1 cellular context compared by ENCODE assay signal in genomic region chr7:106567204-106568001, GRCh38.
A peak's percentile ranks its signal among the peaks of the same experiment; 100 is the strongest.
TF ChIP-seq lines count a peak whose summit lies in the region.
"Not testable (repeated sequence)": the region's sequence is repeated elsewhere in the genome, so short reads cannot be mapped to it uniquely, and the experiment has no call there.

No MANE protein-coding gene starts in this region.

TF ChIP-seq in K562, 482 proteins besides CTCF, POLR2A, EP300 and RAD21 (continues in another document):
- TF ChIP-seq KLF6 (CRISPR knock-in tag; IDR thresholded peaks at IDR 0.05; ENCODE audit: borderline replicate concordance), result peak; percentile 82
- TF ChIP-seq ZNF311 (CRISPR knock-in tag; IDR thresholded peaks at IDR 0.05), result peak; percentile 87
- TF ChIP-seq ZNF197 (CRISPR knock-in tag; IDR thresholded peaks at IDR 0.05; ENCODE audit: low read depth), result peak; percentile 38; the same call in 1 of the 2 replicates
- TF ChIP-seq GTF2A2 (tag; IDR thresholded peaks at IDR 0.05), result peak; percentile 79
- TF ChIP-seq MECOM (CRISPR knock-in tag; IDR thresholded peaks at IDR 0.05), result peak; percentile 88
- peak in 1 of 2 experiments; percentile 22; a peak in 1 of 4 replicates for TF ChIP-seq TEAD1 (CRISPR knock-in tag; IDR thresholded peaks at IDR 0.05)
- peak; percentile 35; the same call in 1 of the 2 replicates for TF ChIP-seq OTX1 (CRISPR knock-in tag; IDR thresholded peaks at IDR 0.05)
- TF ChIP-seq, protein P1, sequence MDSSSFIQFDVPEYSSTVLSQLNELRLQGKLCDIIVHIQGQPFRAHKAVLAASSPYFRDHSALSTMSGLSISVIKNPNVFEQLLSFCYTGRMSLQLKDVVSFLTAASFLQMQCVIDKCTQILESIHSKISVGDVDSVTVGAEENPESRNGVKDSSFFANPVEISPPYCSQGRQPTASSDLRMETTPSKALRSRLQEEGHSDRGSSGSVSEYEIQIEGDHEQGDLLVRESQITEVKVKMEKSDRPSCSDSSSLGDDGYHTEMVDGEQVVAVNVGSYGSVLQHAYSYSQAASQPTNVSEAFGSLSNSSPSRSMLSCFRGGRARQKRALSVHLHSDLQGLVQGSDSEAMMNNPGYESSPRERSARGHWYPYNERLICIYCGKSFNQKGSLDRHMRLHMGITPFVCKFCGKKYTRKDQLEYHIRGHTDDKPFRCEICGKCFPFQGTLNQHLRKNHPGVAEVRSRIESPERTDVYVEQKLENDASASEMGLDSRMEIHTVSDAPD (CRISPR knock-in tag; IDR thresholded peaks at IDR 0.05), result peak; percentile 74
- TF ChIP-seq ZNF79 (CRISPR knock-in tag; IDR thresholded peaks at IDR 0.05; ENCODE audit: low read depth), result peak; percentile 74
- 0 out of 2 replicates have a peak, but pooled peaks have one; percentile 50 for TF ChIP-seq CC2D1A (IDR thresholded peaks at IDR 0.05)
- TF ChIP-seq, protein P2, sequence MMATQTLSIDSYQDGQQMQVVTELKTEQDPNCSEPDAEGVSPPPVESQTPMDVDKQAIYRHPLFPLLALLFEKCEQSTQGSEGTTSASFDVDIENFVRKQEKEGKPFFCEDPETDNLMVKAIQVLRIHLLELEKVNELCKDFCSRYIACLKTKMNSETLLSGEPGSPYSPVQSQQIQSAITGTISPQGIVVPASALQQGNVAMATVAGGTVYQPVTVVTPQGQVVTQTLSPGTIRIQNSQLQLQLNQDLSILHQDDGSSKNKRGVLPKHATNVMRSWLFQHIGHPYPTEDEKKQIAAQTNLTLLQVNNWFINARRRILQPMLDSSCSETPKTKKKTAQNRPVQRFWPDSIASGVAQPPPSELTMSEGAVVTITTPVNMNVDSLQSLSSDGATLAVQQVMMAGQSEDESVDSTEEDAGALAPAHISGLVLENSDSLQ (IDR thresholded peaks at IDR 0.05), result peak; percentile 4; the same call in 1 of the 2 replicates
- TF ChIP-seq HSF4 (CRISPR knock-in tag; IDR thresholded peaks at IDR 0.05; ENCODE audit: borderline replicate concordance), result peak; percentile 91
- peak in 1 of 2 experiments; percentile 17 for TF ChIP-seq AFF1 (IDR thresholded peaks at IDR 0.05; ENCODE audit: low read depth in 1 of 2, partially characterized antibody in 2 of 2)
- TF ChIP-seq DDX20 (tag; IDR thresholded peaks at IDR 0.05; ENCODE audit: low read depth), result peak; percentile 56; the same call in 1 of the 2 replicates
- TF ChIP-seq ZNF324 (CRISPR knock-in tag; IDR thresholded peaks at IDR 0.05), result 0 out of 2 replicates have a peak, but pooled peaks have one; percentile 18
- TF ChIP-seq, protein P3, sequence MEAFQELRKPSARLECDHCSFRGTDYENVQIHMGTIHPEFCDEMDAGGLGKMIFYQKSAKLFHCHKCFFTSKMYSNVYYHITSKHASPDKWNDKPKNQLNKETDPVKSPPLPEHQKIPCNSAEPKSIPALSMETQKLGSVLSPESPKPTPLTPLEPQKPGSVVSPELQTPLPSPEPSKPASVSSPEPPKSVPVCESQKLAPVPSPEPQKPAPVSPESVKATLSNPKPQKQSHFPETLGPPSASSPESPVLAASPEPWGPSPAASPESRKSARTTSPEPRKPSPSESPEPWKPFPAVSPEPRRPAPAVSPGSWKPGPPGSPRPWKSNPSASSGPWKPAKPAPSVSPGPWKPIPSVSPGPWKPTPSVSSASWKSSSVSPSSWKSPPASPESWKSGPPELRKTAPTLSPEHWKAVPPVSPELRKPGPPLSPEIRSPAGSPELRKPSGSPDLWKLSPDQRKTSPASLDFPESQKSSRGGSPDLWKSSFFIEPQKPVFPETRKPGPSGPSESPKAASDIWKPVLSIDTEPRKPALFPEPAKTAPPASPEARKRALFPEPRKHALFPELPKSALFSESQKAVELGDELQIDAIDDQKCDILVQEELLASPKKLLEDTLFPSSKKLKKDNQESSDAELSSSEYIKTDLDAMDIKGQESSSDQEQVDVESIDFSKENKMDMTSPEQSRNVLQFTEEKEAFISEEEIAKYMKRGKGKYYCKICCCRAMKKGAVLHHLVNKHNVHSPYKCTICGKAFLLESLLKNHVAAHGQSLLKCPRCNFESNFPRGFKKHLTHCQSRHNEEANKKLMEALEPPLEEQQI (IDR thresholded peaks at IDR 0.05), result peak; percentile 70
- 0 out of 4 replicates have a peak, but pooled peaks of 1 of the 2 experiments have one; percentile 40 for TF ChIP-seq HDAC1 (IDR thresholded peaks at IDR 0.05)
- TF ChIP-seq SRF (CRISPR knock-in tag; IDR thresholded peaks at IDR 0.05), result peak in 1 of 2 experiments; percentile 46; a peak in 1 of 4 replicates
- TF ChIP-seq, protein P4, sequence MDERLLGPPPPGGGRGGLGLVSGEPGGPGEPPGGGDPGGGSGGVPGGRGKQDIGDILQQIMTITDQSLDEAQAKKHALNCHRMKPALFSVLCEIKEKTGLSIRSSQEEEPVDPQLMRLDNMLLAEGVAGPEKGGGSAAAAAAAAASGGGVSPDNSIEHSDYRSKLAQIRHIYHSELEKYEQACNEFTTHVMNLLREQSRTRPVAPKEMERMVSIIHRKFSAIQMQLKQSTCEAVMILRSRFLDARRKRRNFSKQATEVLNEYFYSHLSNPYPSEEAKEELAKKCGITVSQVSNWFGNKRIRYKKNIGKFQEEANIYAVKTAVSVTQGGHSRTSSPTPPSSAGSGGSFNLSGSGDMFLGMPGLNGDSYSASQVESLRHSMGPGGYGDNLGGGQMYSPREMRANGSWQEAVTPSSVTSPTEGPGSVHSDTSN (CRISPR knock-in tag; IDR thresholded peaks at IDR 0.05; ENCODE audit: low read depth), result not testable (repeated sequence)
- TF ChIP-seq, protein P4 (tag; conservative IDR thresholded peaks at IDR 0.05; ENCODE audit: low read depth), result peak; percentile 6; the same call in 1 of the 2 replicates
- TF ChIP-seq, protein P5, sequence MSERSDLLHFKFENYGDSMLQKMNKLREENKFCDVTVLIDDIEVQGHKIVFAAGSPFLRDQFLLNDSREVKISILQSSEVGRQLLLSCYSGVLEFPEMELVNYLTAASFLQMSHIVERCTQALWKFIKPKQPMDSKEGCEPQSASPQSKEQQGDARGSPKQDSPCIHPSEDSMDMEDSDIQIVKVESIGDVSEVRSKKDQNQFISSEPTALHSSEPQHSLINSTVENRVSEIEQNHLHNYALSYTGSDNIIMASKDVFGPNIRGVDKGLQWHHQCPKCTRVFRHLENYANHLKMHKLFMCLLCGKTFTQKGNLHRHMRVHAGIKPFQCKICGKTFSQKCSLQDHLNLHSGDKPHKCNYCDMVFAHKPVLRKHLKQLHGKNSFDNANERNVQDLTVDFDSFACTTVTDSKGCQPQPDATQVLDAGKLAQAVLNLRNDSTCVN (CRISPR knock-in tag; IDR thresholded peaks at IDR 0.05), result peak; percentile 42; the same call in 1 of the 2 replicates
- 0 out of 2 replicates have a peak, but pooled peaks have one; percentile 63 for TF ChIP-seq HOXB6 (CRISPR knock-in tag; IDR thresholded peaks at IDR 0.05; ENCODE audit: borderline replicate concordance)
- peak; percentile 29; the same call in 1 of the 2 replicates for TF ChIP-seq DPF2 (IDR thresholded peaks at IDR 0.05)
- peak; percentile 61; the same call in 1 of the 2 replicates for TF ChIP-seq L3MBTL2 (IDR thresholded peaks at IDR 0.05)
- TF ChIP-seq, protein P6, sequence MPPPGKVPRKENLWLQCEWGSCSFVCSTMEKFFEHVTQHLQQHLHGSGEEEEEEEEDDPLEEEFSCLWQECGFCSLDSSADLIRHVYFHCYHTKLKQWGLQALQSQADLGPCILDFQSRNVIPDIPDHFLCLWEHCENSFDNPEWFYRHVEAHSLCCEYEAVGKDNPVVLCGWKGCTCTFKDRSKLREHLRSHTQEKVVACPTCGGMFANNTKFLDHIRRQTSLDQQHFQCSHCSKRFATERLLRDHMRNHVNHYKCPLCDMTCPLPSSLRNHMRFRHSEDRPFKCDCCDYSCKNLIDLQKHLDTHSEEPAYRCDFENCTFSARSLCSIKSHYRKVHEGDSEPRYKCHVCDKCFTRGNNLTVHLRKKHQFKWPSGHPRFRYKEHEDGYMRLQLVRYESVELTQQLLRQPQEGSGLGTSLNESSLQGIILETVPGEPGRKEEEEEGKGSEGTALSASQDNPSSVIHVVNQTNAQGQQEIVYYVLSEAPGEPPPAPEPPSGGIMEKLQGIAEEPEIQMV (tag; conservative IDR thresholded peaks at IDR 0.05; ENCODE audit: low read depth), result peak; percentile 64; the same call in 1 of the 2 replicates
- TF ChIP-seq ZNF76 (CRISPR knock-in tag; IDR thresholded peaks at IDR 0.05; ENCODE audit: borderline replicate concordance), result 0 out of 2 replicates have a peak, but pooled peaks have one; percentile 20
- peak; percentile 87 for TF ChIP-seq DMBX1 (CRISPR knock-in tag; IDR thresholded peaks at IDR 0.05; ENCODE audit: borderline replicate concordance)
- 0 out of 2 replicates have a peak, but pooled peaks have one; percentile 33 for TF ChIP-seq MTA3 (IDR thresholded peaks at IDR 0.05; ENCODE audit: borderline replicate concordance)
- TF ChIP-seq CTBP1 (IDR thresholded peaks at IDR 0.05; ENCODE audit: borderline replicate concordance), result 0 out of 2 replicates have a peak, but pooled peaks have one; percentile 22
- TF ChIP-seq MYC (IDR thresholded peaks at IDR 0.05; ENCODE audit: low read depth, low read length), result not testable (repeated sequence)
- 0 out of 2 replicates have a peak, but pooled peaks have one; percentile 61 for TF ChIP-seq MYC (CRISPR knock-in tag; IDR thresholded peaks at IDR 0.05; ENCODE audit: borderline replicate concordance, low read depth)
- TF ChIP-seq ZNF586 (CRISPR knock-in tag; conservative IDR thresholded peaks at IDR 0.05), result 0 out of 2 replicates have a peak, but pooled peaks have one; percentile 26
- TF ChIP-seq ZNF23 (CRISPR knock-in tag; IDR thresholded peaks at IDR 0.05), result peak; percentile 7; the same call in 1 of the 2 replicates
- TF ChIP-seq CREB3 (tag; conservative IDR thresholded peaks at IDR 0.05; ENCODE audit: low read depth), result 0 out of 2 replicates have a peak, but pooled peaks have one; percentile 63
- peak; percentile 19; the same call in 1 of the 2 replicates for TF ChIP-seq ZNF584 (CRISPR knock-in tag; IDR thresholded peaks at IDR 0.05; ENCODE audit: low read depth)
- TF ChIP-seq, protein P7, sequence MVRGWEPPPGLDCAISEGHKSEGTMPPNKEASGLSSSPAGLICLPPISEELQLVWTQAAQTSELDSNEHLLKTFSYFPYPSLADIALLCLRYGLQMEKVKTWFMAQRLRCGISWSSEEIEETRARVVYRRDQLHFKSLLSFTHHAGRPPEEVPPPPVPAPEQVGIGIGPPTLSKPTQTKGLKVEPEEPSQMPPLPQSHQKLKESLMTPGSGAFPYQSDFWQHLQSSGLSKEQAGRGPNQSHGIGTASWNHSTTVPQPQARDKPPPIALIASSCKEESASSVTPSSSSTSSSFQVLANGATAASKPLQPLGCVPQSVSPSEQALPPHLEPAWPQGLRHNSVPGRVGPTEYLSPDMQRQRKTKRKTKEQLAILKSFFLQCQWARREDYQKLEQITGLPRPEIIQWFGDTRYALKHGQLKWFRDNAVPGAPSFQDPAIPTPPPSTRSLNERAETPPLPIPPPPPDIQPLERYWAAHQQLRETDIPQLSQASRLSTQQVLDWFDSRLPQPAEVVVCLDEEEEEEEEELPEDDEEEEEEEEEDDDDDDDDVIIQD (CRISPR knock-in tag; IDR thresholded peaks at IDR 0.05), result 0 out of 2 replicates have a peak, but pooled peaks have one; percentile 54
- peak; percentile 32; the same call in 1 of the 2 replicates for TF ChIP-seq XRCC3 (IDR thresholded peaks at IDR 0.05)
- peak; percentile 54; the same call in 1 of the 2 replicates for TF ChIP-seq TEAD2 (tag; IDR thresholded peaks at IDR 0.05)
- TF ChIP-seq ZBTB2 (IDR thresholded peaks at IDR 0.05), result 0 out of 2 replicates have a peak, but pooled peaks have one; percentile 38
- peak; percentile 98 for TF ChIP-seq ZNF57 (CRISPR knock-in tag; IDR thresholded peaks at IDR 0.05)
- peak; percentile 80 for TF ChIP-seq NFXL1 (CRISPR knock-in tag; IDR thresholded peaks at IDR 0.05)
